ENCODE assay signal across 21 cellular contexts in the genomic region with DNA sequence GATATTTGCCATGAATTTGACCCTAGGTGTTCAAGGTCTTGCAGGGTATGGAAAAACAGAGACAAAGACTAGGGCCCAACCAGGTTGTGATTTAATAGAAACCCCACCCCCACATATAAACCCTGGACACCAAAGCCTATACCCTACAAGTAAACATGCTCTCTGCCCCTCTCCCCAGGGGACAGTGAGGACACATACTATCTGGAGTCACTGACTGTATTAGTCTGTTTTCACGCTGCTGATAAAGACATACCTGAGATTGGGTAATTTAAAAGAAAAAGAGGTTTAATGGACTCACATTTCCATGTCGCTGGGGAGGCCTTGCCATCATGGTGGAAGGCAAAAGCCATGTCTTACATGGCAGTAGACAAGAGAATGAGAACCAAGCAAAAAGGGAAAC.
DNase-seq lines count a peak whose midpoint lies in the region; ATAC-seq, FAIRE-seq and TF ChIP-seq lines count a peak whose summit lies in the region.
"Had no signal": no experiment of that assay in that cellular context is flagged by ENCODE, and none has a peak within 500 bp of the region (broad histone marks: within the 10 kb centered on the region; RNA-seq: fewer than 3 reads in every experiment).

No MANE protein-coding gene starts in this region.

- FAIRE-seq in HepG2 (lab: Jason Lieb, UNC) = peak; percentile 53
- FAIRE-seq: A549, D721Med, G401.6, GM12891 had no signal

- CTCF ChIA-PET in HepG2 (lab: Yijun Ruan, JAX; ENCODE audit: low intra/inter-chr PET ratio, low total read pairs) = no interaction called here

- WGBS in HepG2 (ENCODE audit: low lambda C conversion rate) = 2% methylated on average over 2 of the region's 2 CpGs
- 41% methylated on average over 2 of the region's 2 CpGs for WGBS in right lobe of liver (ENCODE audit: insufficient coverage, low coverage, low lambda C conversion rate, missing lambda C conversion rate)

- in situ Hi-C loops in HepG2 (cut with HindIII; ENCODE audit: extremely low pct_ligation_motif_present, low pct_unique_long_range_greater_than_20kb) = no loop called here

- H3K79me2 ChIP-seq in HepG2 (ENCODE audit: insufficient read depth, low read length) = no peaks in the 10 kb centered on the region
- no peaks in the 10 kb centered on the region for H3K79me2 ChIP-seq in neural cell (replicated peaks; ENCODE audit: insufficient read depth, low read length)

- H3K27me3 Mint-ChIP-seq in brain = peaks cover 4% of the 10 kb centered on the region

- H3K9ac ChIP-seq in HepG2 (ENCODE audit: insufficient read depth, low read depth, low read length) (no peak overlapping the region), neural cell (ENCODE audit: low read length) (peak overlapping the region; percentile 40)
- H3K9ac ChIP-seq: BLaER1 treated with 17β-estradiol and CSF1 and Interleukin-3, amounts not matched to agents 10 nM and 100 nM had no signal

- H2AFZ ChIP-seq in HepG2 (ENCODE audit: low read length) (no peak overlapping the region), neural cell (ENCODE audit: low read depth, low read length) (peak overlapping the region; percentile 80)

- H3K4me3 ChIP-seq in HepG2 (replicated peaks in 1 of 3; ENCODE audit: insufficient read depth in 1 of 3, low read depth in 2 of 3, low read length in 3 of 3) (no peak overlapping the region), right lobe of liver (no peak overlapping the region), neural cell (ENCODE audit: low read length) (peak overlapping the region; percentile 5)
- H3K4me3 ChIP-seq: A549; BLaER1 treated with 17β-estradiol and CSF1 and Interleukin-3, amounts not matched to agents 10 nM and 100 nM had no signal

- peak overlapping the region in 3 of 5 experiments; percentile 15 to 70 (median 63) for H3K27ac Mint-ChIP-seq in brain
- H3K27ac Mint-ChIP-seq: B cell; CD4-positive, alpha-beta T cell; CD8-positive, alpha-beta T cell had no signal

- no peak overlapping the region for H3K4me3 Mint-ChIP-seq in brain
- H3K4me3 Mint-ChIP-seq: B cell; CD4-positive, alpha-beta T cell; CD8-positive, alpha-beta T cell had no signal

- no peaks in the 10 kb centered on the region for H3K9me3 ChIP-seq in HepG2 (ENCODE audit: low read length)
- H3K9me3 ChIP-seq in right lobe of liver = no peaks in the 10 kb centered on the region
- H3K9me3 ChIP-seq in neural cell (ENCODE audit: low read length) = no peaks in the 10 kb centered on the region
- H3K9me3 ChIP-seq: A549; BLaER1 treated with 17β-estradiol and CSF1 and Interleukin-3, amounts not matched to agents 10 nM and 100 nM; Caco-2 had no signal

- TF ChIP-seq RAD21 in HepG2 (CRISPR knock-in tag; IDR thresholded peaks at IDR 0.05) (no peak), neural cell (conservative IDR thresholded peaks at IDR 0.05) (no peak)

- ATAC-seq in HepG2 (peak; percentile 100), right lobe of liver (no peak)
- ATAC-seq: A549; CD8-positive, alpha-beta T cell had no signal

- peak in 1 of 2 experiments; percentile 80; a peak in 2 of 4 replicates for TF ChIP-seq EP300 in HepG2 (IDR thresholded peaks at IDR 0.05; ENCODE audit: low read depth in 2 of 2, low read length in 2 of 2)
- no peak for TF ChIP-seq EP300 in HepG2 (CRISPR knock-in tag; IDR thresholded peaks at IDR 0.05; ENCODE audit: borderline replicate concordance)
- TF ChIP-seq EP300 in neural cell (conservative IDR thresholded peaks at IDR 0.05; ENCODE audit: poor library complexity, severe bottlenecking) = no peak

- H3K27me3 ChIP-seq in HepG2 (ENCODE audit: control insufficient read depth in 1 of 2, insufficient read depth in 2 of 2, low read length in 2 of 2) (no peaks in the 10 kb centered on the region), right lobe of liver (no peaks in the 10 kb centered on the region), neural cell (ENCODE audit: insufficient read depth, low read depth, low read length) (no peaks in the 10 kb centered on the region)
- H3K27me3 ChIP-seq: BLaER1 treated with 17β-estradiol and CSF1 and Interleukin-3, amounts not matched to agents 10 nM and 100 nM had no signal

- no peaks in the 10 kb centered on the region for H4K20me1 ChIP-seq in HepG2 (ENCODE audit: insufficient read depth, low read length)
- H4K20me1 ChIP-seq in neural cell (ENCODE audit: insufficient read depth) = no peaks in the 10 kb centered on the region
- H4K20me1 ChIP-seq: BLaER1 treated with 17β-estradiol and CSF1 and Interleukin-3, amounts not matched to agents 10 nM and 100 nM had no signal

- peaks cover 3% of the 10 kb centered on the region for H3F3A ChIP-seq in neural cell (ENCODE audit: insufficient read depth, low read length, poor library complexity, severe bottlenecking)

- peak overlapping the region; percentile 54 for H3K4me2 ChIP-seq in HepG2 (ENCODE audit: low read depth, low read length)
- H3K4me2 ChIP-seq in neural cell (ENCODE audit: low read length) = peak overlapping the region; percentile 41
- H3K4me2 ChIP-seq: A549; BLaER1 treated with 17β-estradiol and CSF1 and Interleukin-3, amounts not matched to agents 10 nM and 100 nM had no signal

- H3K36me3 ChIP-seq in HepG2 (replicated peaks in 1 of 2; ENCODE audit: control insufficient read depth in 1 of 2, insufficient read depth in 2 of 2, low read length in 2 of 2) (no peaks in the 10 kb centered on the region), right lobe of liver (no peaks in the 10 kb centered on the region), neural cell (ENCODE audit: insufficient read depth, low read length) (no peaks in the 10 kb centered on the region)
- H3K36me3 ChIP-seq: BLaER1 treated with 17β-estradiol and CSF1 and Interleukin-3, amounts not matched to agents 10 nM and 100 nM had no signal

- POLR2A ChIA-PET in HepG2 (lab: Yijun Ruan, JAX) = no interaction called here

- H3K27ac ChIP-seq in HepG2 (ENCODE audit: extremely low read length, insufficient read depth, low read length) = peak overlapping the region; percentile 64
- H3K27ac ChIP-seq in right lobe of liver = no peak overlapping the region
- H3K27ac ChIP-seq in neural cell (ENCODE audit: low read length) = peak overlapping the region; percentile 81
- H3K27ac ChIP-seq: 22Rv1; A549; BLaER1 treated with 17β-estradiol and CSF1 and Interleukin-3, amounts not matched to agents 10 nM and 100 nM; C4-2B had no signal

- intact Hi-C loops in HepG2 (cut with micrococcal nuclease; ENCODE audit: unreplicated experiment) (no loop called here), right lobe of liver (cut with DNase I) (no loop called here)

- H3K4me1 Mint-ChIP-seq in brain = peaks cover 15% of the 10 kb centered on the region
- H3K4me1 Mint-ChIP-seq: B cell had no signal

- peak; percentile 85 for DNase-seq in HepG2 (ENCODE audit: low spot score)
- no peak for DNase-seq in right lobe of liver
- no peak for DNase-seq in cerebellum (ENCODE audit: low spot score)
- no peak for DNase-seq in NCI-H2171 treated with DMSO at 0.1 percent for 48 hours (lab: John Stamatoyannopoulos, UW)
- DNase-seq: AML-193; Caco-2; Calu3; CD4-positive, alpha-beta T cell; CD8-positive, alpha-beta T cell; DMS79 treated with DMSO at 0.1 percent for 48 hours; GF-D8 had no signal

- TF ChIP-seq CTCF in HepG2 (CRISPR knock-in tag; IDR thresholded peaks at IDR 0.05) (no peak), right lobe of liver (IDR thresholded peaks at IDR 0.05) (no peak), brain (conservative IDR thresholded peaks at IDR 0.05) (no peak), neural cell (IDR thresholded peaks at IDR 0.05; ENCODE audit: poor library complexity, severe bottlenecking) (no peak)

- H3K9me3 Mint-ChIP-seq in brain = peaks cover 3 to 10% (median 3%) of the 10 kb centered on the region in 5 experiments
- H3K9me3 Mint-ChIP-seq: CD4-positive, alpha-beta T cell; CD8-positive, alpha-beta T cell had no signal

- no peaks in the 10 kb centered on the region for H3K36me3 Mint-ChIP-seq in brain
- H3K36me3 Mint-ChIP-seq: CD8-positive, alpha-beta T cell had no signal

- TF ChIP-seq POLR2A in HepG2 (IDR thresholded peaks at IDR 0.05; ENCODE audit: insufficient read depth in 1 of 2, low read depth in 2 of 2, low read length in 2 of 2) = no peak
- no peak for TF ChIP-seq POLR2A in right lobe of liver (IDR thresholded peaks at IDR 0.05)

- BruUV-seq in HepG2 (replicated peaks; lab: Mats Ljungman, UMichigan) = no TSS peak

- H3K4me1 ChIP-seq in HepG2 (ENCODE audit: insufficient read depth, low read length) (peaks cover 33% of the 10 kb centered on the region), right lobe of liver (no peaks in the 10 kb centered on the region)
- H3K4me1 ChIP-seq: A549; BLaER1 treated with 17β-estradiol and CSF1 and Interleukin-3, amounts not matched to agents 10 nM and 100 nM had no signal

- H3K9me2 ChIP-seq in neural cell (ENCODE audit: insufficient read depth, low read length) = no peaks in the 10 kb centered on the region

TF ChIP-seq in HepG2, 621 proteins besides CTCF, POLR2A, EP300 and RAD21 (continues in another document):
- TF ChIP-seq ETV6 (CRISPR knock-in tag; conservative IDR thresholded peaks at IDR 0.05) (no peak), ZNF629 (CRISPR knock-in tag; conservative IDR thresholded peaks at IDR 0.05) (0 out of 2 replicates have a peak, but pooled peaks have one; percentile 17), ATRX (CRISPR knock-in tag; IDR thresholded peaks at IDR 0.05; ENCODE audit: borderline replicate concordance) (no peak), CEBPG (CRISPR knock-in tag; IDR thresholded peaks at IDR 0.05) (peak; percentile 71), GTF2F1 (IDR thresholded peaks at IDR 0.05; ENCODE audit: low read length) (no peak), PITX1 (CRISPR knock-in tag; IDR thresholded peaks at IDR 0.05) (peak; percentile 91)

TF ChIP-seq in neural cell, 6 proteins besides CTCF, POLR2A, EP300 and RAD21 (continues in another document):
- TF ChIP-seq SMC3 (conservative IDR thresholded peaks at IDR 0.05; ENCODE audit: poor library complexity) (no peak), POLR2AphosphoS5 (IDR thresholded peaks at IDR 0.05) (no peak), MXI1 (conservative IDR thresholded peaks at IDR 0.05; ENCODE audit: poor library complexity, severe bottlenecking) (no peak)

Comparison
In these comparisons a context has a peak if more than half of its experiments do, and no peak if none do; other contexts are left out.
1. H3K27ac ChIP-seq: peak in HepG2 (single experiment) and neural cell (single experiment); none in right lobe of liver (0 of 3).